10 cellular contexts compared by ENCODE assay signal in the genomic region with DNA sequence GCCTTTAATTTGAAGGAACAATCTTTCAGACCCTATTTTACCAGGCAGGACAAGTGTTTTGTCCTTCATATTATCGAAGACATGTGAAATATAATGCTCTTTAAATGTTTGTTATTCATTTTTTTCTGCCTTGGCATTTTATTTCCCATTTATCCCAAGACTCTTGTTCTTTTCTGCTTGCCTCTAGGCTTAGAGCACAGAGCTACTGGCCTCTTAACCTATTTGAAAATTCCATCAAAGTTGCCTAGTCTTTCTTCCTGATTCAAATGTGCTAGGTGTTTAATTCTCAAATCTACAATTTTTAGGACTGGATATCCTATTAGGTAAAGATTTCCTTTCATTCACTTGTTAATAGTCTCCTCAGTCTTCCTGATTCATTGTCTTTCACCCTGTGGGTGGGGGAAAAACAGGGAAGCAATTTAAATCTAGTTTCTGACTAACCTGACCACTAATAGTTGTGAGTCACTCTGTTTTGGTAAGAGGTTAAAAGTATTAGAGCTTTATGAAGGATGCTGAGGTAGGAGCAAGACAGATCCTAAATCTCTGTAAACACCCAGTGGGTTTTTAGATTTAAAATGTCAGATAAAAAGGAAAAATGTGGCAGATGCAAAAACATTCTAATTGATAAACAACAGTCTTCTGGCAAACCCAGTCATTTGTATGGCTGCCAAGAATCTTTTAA. TPM values are rescaled to one million over a fixed set of nuclear protein-coding genes. Genes with fewer than 3 reads are reported as not detected.
A peak's percentile ranks its signal among the peaks of the same experiment; 100 is the strongest.
DNase-seq lines count a peak whose midpoint lies in the region; ATAC-seq, FAIRE-seq and TF ChIP-seq lines count a peak whose summit lies in the region.
"Had no signal": no experiment of that assay in that cellular context is flagged by ENCODE, and none has a peak within 500 bp of the region (broad histone marks: within the 10 kb centered on the region; RNA-seq: fewer than 3 reads in every experiment).

No MANE protein-coding gene starts in this region.

- no peaks in the 10 kb centered on the region for H3K79me2 ChIP-seq in mammary epithelial cell (ENCODE audit: insufficient read depth, low read length)

- peak overlapping the region; percentile 24 for H3K4me2 ChIP-seq in mammary epithelial cell (ENCODE audit: insufficient read depth, low read depth, low read length)

- BruUV-seq in mammary epithelial cell (replicated peaks; lab: Mats Ljungman, UMichigan), result no TSS peak

- CTCF ChIA-PET in mammary epithelial cell (lab: Charles Lee; ENCODE audit: low non-redundant PET), result interaction anchor here (0.6 kb wide), 1 partner anchor 103 kb away, joined by 7 read pairs; no protein-coding TSS in a partner anchor

- H3K9ac ChIP-seq in mammary epithelial cell (ENCODE audit: insufficient read depth, low read length), result no peak overlapping the region

- peaks cover 40% of the 10 kb centered on the region for H3K4me1 ChIP-seq in mammary epithelial cell (ENCODE audit: insufficient read depth, low read length)

- no peak for TF ChIP-seq CTCF in mammary epithelial cell (conservative IDR thresholded peaks at IDR 0.05 in 1 of 2, IDR thresholded peaks at IDR 0.05 in 1 of 2; ENCODE audit: extremely low read depth in 1 of 2, insufficient read depth in 1 of 2, low read depth in 1 of 2, low read length in 2 of 2)
- TF ChIP-seq CTCF in omental fat pad (IDR thresholded peaks at IDR 0.05), result no peak

- peak overlapping the region; percentile 60 for H3K27ac ChIP-seq in mammary epithelial cell (ENCODE audit: insufficient read depth, low read depth, low read length)

- intact Hi-C loops in mammary epithelial cell (cut with micrococcal nuclease), result no loop called here

- H4K20me1 ChIP-seq in mammary epithelial cell (ENCODE audit: insufficient read depth, low read length), result no peaks in the 10 kb centered on the region

- dilution Hi-C loops in mammary epithelial cell (cut with HindIII; ENCODE audit: low sequenced_read_pairs), result no loop called here

- 69% methylated on average over 1 of the region's 1 CpG for WGBS in mammary epithelial cell (ENCODE audit: low coverage, missing lambda C conversion rate)

- DNase-seq in GM04503 (ENCODE audit: low read depth) (peak; percentile 31), HTR-8/SVneo (ENCODE audit: insufficient read length, low spot score) (peak; percentile 15), mammary epithelial cell (peak; percentile 92), omental fat pad (ENCODE audit: low spot score) (no peak), islet precursor cell (no peak), T1000 (lab: John Stamatoyannopoulos, UW) (no peak)
- no peak for DNase-seq in stimulated activated CD4-positive, alpha-beta T cell treated with anti-CD3 and anti-CD28 coated beads, Interleukin-1b, Interleukin-23, amount 100 ng/mL, for 48 hours
- DNase-seq: activated CD8-positive, alpha-beta memory T cell treated with anti-CD3 and anti-CD28 coated beads, Interleukin-2, amount 10 ng/mL, durations not matched to agents 7 days and 5 days; natural killer cell had no signal

- peak; percentile 83 for ATAC-seq in omental fat pad (ENCODE audit: low FRiP score)
- ATAC-seq in HG02759 (IDR thresholded peaks at IDR 0.05; ENCODE audit: unreplicated experiment), result no peak
- ATAC-seq: activated CD8-positive, alpha-beta memory T cell treated with anti-CD3 and anti-CD28 coated beads, Interleukin-2, amount 10 ng/mL, durations not matched to agents 7 days and 5 days; natural killer cell had no signal

- H3K4me3 ChIP-seq in mammary epithelial cell (replicated peaks in 1 of 3; ENCODE audit: insufficient read depth in 1 of 3, low read depth in 2 of 3, low read length in 3 of 3), result no peak overlapping the region

- peak overlapping the region; percentile 9 for H2AFZ ChIP-seq in mammary epithelial cell (ENCODE audit: low read depth, low read length)

- FAIRE-seq in HTR-8/SVneo (lab: Jason Lieb, UNC), result no peak

- no peaks in the 10 kb centered on the region for H3K9me3 ChIP-seq in mammary epithelial cell (replicated peaks; ENCODE audit: insufficient read depth, low read length)

- in situ Hi-C loops in mammary epithelial cell (cut with MboI; ENCODE audit: low sequenced_read_pairs in 2 of 2), result no loop called here

- no peaks in the 10 kb centered on the region for H3K27me3 ChIP-seq in mammary epithelial cell (ENCODE audit: insufficient read depth, low read length)

- no peaks in the 10 kb centered on the region for H3K36me3 ChIP-seq in mammary epithelial cell (ENCODE audit: insufficient read depth, low read length)

RNA-seq across cellular contexts. Expression of gene LIPK, which starts 1.5 kb away (rescaled TPM):
- not detected for total RNA-seq in mammary epithelial cell
- 0.31 TPM for polyA plus RNA-seq in mammary epithelial cell
- not detected for polyA minus RNA-seq in mammary epithelial cell
- total RNA-seq in omental fat pad, result not detected
- total RNA-seq: activated CD8-positive, alpha-beta memory T cell treated with anti-CD3 and anti-CD28 coated beads, Interleukin-2, amount 10 ng/mL, durations not matched to agents 7 days and 5 days; natural killer cell had no signal

RNA-seq across cellular contexts. Expression of gene LIPF, which starts 43.3 kb away (rescaled TPM):
- total RNA-seq in mammary epithelial cell, result not detected
- not detected for polyA plus RNA-seq in mammary epithelial cell
- not detected for polyA minus RNA-seq in mammary epithelial cell
- not detected for total RNA-seq in omental fat pad
- total RNA-seq: activated CD8-positive, alpha-beta memory T cell treated with anti-CD3 and anti-CD28 coated beads, Interleukin-2, amount 10 ng/mL, durations not matched to agents 7 days and 5 days; natural killer cell had no signal

RNA-seq across cellular contexts. Expression of gene LIPN, which starts 52.2 kb away (rescaled TPM):
- not detected for total RNA-seq in mammary epithelial cell
- not detected for polyA plus RNA-seq in mammary epithelial cell
- not detected for polyA minus RNA-seq in mammary epithelial cell
- 1 to 10 TPM in 1 of 4 donors, under 1 TPM in 1, not detected in 2; 0.56 to 1.4 TPM for total RNA-seq in omental fat pad
- total RNA-seq: activated CD8-positive, alpha-beta memory T cell treated with anti-CD3 and anti-CD28 coated beads, Interleukin-2, amount 10 ng/mL, durations not matched to agents 7 days and 5 days had no signal

Comparison
In these comparisons a context has a peak if more than half of its experiments do, and no peak if none do; other contexts are left out.
1. DNase-seq: peak in GM04503 (single experiment), HTR-8/SVneo (single experiment) and mammary epithelial cell (single experiment); none in omental fat pad (single experiment), islet precursor cell (single experiment), T1000 (single experiment) and stimulated activated CD4-positive, alpha-beta T cell treated with anti-CD3 and anti-CD28 coated beads, Interleukin-1b, Interleukin-23, amount 100 ng/mL, for 48 hours (single experiment).